In the genomic region with DNA sequence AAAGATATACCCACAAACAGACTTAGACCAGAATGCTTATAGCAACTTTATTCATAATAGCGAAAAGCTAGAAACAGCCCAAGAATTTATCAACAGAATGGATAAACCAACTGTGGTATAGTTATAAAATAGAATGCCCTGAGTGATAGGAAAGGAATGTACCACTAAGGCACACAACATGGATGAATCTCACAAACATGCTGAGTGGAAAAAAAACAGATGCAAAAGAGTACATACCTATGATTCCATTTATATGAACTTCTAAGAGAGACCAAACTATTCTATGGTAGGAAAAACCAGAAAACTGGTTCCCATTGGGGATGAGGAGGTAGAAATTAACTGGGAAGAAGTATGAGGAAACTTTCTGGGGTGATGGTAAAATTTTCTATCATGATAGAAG, we compare ENCODE assay signal across 22 cellular contexts. TPM values are rescaled to one million over a fixed set of nuclear protein-coding genes. Genes with fewer than 3 reads are reported as not detected.
DNase-seq lines count a peak whose midpoint lies in the region; ATAC-seq and TF ChIP-seq lines count a peak whose summit lies in the region.
"Had no signal": no experiment of that assay in that cellular context is flagged by ENCODE, and none has a peak within 500 bp of the region (broad histone marks: within the 10 kb centered on the region; RNA-seq: fewer than 3 reads in every experiment).

No MANE protein-coding gene starts in this region.

- no peak overlapping the region for H3K27ac Mint-ChIP-seq in CD4-positive, alpha-beta memory T cell
- H3K27ac Mint-ChIP-seq: naive thymus-derived CD8-positive, alpha-beta T cell; progenitor cell of endocrine pancreas; T-helper 2 cell treated with Interferon-gamma antibody and Interleukin-4, amounts not matched to agents 5 μg/mL and 100 μg/mL, for 36 hours had no signal

- no peak overlapping the region for H4K5ac ChIP-seq in IMR-90 (ENCODE audit: low read depth, low read length)

- BruUV-seq in IMR-90 (replicated peaks; lab: Mats Ljungman, UMichigan) = no TSS peak

- H2BK5ac ChIP-seq in IMR-90 (ENCODE audit: low read depth, low read length, poor library complexity, severe bottlenecking) = peak overlapping the region; percentile 96

- no peak overlapping the region for H3K14ac ChIP-seq in IMR-90 (replicated peaks; ENCODE audit: low read depth, low read length)

- POLR2A ChIA-PET in AG04450 (lab: Yijun Ruan, JAX) = no interaction called here
- POLR2A ChIA-PET in IMR-90 (lab: Charles Lee; ENCODE audit: unreplicated experiment) = no interaction called here
- POLR2A ChIA-PET in CD4-positive, alpha-beta memory T cell (lab: Charles Lee; ENCODE audit: partially characterized antibody) = no interaction called here

- H3K27me3 ChIP-seq in AG04450 (ENCODE audit: control insufficient read depth, insufficient read depth, low read length) = no peaks in the 10 kb centered on the region
- H3K27me3 ChIP-seq in IMR-90 (ENCODE audit: control insufficient read depth, insufficient read depth, low read length) = no peaks in the 10 kb centered on the region
- no peaks in the 10 kb centered on the region for H3K27me3 ChIP-seq in CD4-positive, alpha-beta memory T cell (ENCODE audit: insufficient read depth, low read length)
- H3K27me3 ChIP-seq: body of pancreas had no signal

- in situ Hi-C loops in IMR-90 (cut with MboI; ENCODE audit: low sequenced_read_pairs) = no loop called here

- H3K23ac ChIP-seq in IMR-90 (ENCODE audit: low read depth, low read length) = no peak overlapping the region

- no peaks in the 10 kb centered on the region for H3K27me3 Mint-ChIP-seq in CD4-positive, alpha-beta memory T cell
- H3K27me3 Mint-ChIP-seq: naive thymus-derived CD8-positive, alpha-beta T cell; progenitor cell of endocrine pancreas had no signal

- dilution Hi-C loops in IMR-90 (cut with HindIII; ENCODE audit: low sequenced_read_pairs, unreplicated experiment) = no loop called here

- no peak overlapping the region; a peak in 1 of 4 replicates for H4K8ac ChIP-seq in IMR-90 (ENCODE audit: low read depth in 2 of 2, low read length in 2 of 2)

- H4K91ac ChIP-seq in IMR-90 (ENCODE audit: insufficient read depth, low read depth, low read length) = no peak overlapping the region

- no peaks in the 10 kb centered on the region for H4K20me1 ChIP-seq in IMR-90 (ENCODE audit: insufficient read depth, low read length)

- TF ChIP-seq CTCF in AG04450 (IDR thresholded peaks at IDR 0.05; ENCODE audit: low read depth, low read length) = no peak
- TF ChIP-seq CTCF in IMR-90 (conservative IDR thresholded peaks at IDR 0.05; ENCODE audit: low read depth, low read length) = no peak
- TF ChIP-seq CTCF in cardiac fibroblast (IDR thresholded peaks at IDR 0.05; ENCODE audit: low read depth, low read length) = no peak

- no peak overlapping the region for H2BK15ac ChIP-seq in IMR-90 (ENCODE audit: low read depth, low read length)

- ATAC-seq in IMR-90 (ENCODE audit: low read depth) = peak; percentile 93
- ATAC-seq: body of pancreas; lower lobe of right lung; naive thymus-derived CD8-positive, alpha-beta T cell had no signal

- TF ChIP-seq POLR2A in IMR-90 (IDR thresholded peaks at IDR 0.05; ENCODE audit: low read depth, low read length) = no peak

- H3K9me3 Mint-ChIP-seq in CD4-positive, alpha-beta memory T cell = no peaks in the 10 kb centered on the region
- H3K9me3 Mint-ChIP-seq: naive thymus-derived CD8-positive, alpha-beta T cell; T-helper 2 cell treated with Interferon-gamma antibody and Interleukin-4, amounts not matched to agents 5 μg/mL and 100 μg/mL, for 36 hours had no signal

- peaks cover 9 to 24% of the 10 kb centered on the region in 2 donors for H3K36me3 Mint-ChIP-seq in CD4-positive, alpha-beta memory T cell

- no peak overlapping the region for H3K4me3 Mint-ChIP-seq in CD4-positive, alpha-beta memory T cell
- H3K4me3 Mint-ChIP-seq: naive thymus-derived CD8-positive, alpha-beta T cell; T-helper 2 cell treated with Interferon-gamma antibody and Interleukin-4, amounts not matched to agents 5 μg/mL and 100 μg/mL, for 36 hours had no signal

- H2AK5ac ChIP-seq in IMR-90 (ENCODE audit: low read depth, low read length) = no peak overlapping the region

- no peak overlapping the region for H3K4me2 ChIP-seq in IMR-90 (ENCODE audit: low read depth, low read length)

- H3K4me1 ChIP-seq in IMR-90 (ENCODE audit: control insufficient read depth, insufficient read depth, low read length) = peaks cover 7% of the 10 kb centered on the region; the same call in 1 of the 2 replicates
- no peaks in the 10 kb centered on the region for H3K4me1 ChIP-seq in CD4-positive, alpha-beta memory T cell (ENCODE audit: insufficient read depth, low read length)
- H3K4me1 ChIP-seq: body of pancreas, lower lobe of right lung had no signal

- no peak overlapping the region for H2AK9ac ChIP-seq in IMR-90 (replicated peaks; ENCODE audit: low read depth, low read length, poor library complexity)

- CTCF ChIA-PET in AG04450 (lab: Charles Lee) = no interaction called here
- CTCF ChIA-PET in IMR-90 (lab: Yijun Ruan, JAX) = no interaction called here
- CTCF ChIA-PET in CD4-positive, alpha-beta memory T cell (lab: Charles Lee; ENCODE audit: partially characterized antibody) = interaction anchor here (0.8 kb wide), 1 partner anchor 168 kb away, joined by 3 read pairs; no protein-coding TSS in a partner anchor

- H3K4me3 ChIP-seq in AG04450 (ENCODE audit: low read depth, low read length) (no peak overlapping the region), IMR-90 (ENCODE audit: insufficient read depth, low read depth, low read length) (no peak overlapping the region), cardiac fibroblast (replicated peaks in 1 of 2; ENCODE audit: low read depth in 2 of 2, low read length in 2 of 2) (no peak overlapping the region)
- H3K4me3 ChIP-seq in CD4-positive, alpha-beta memory T cell (ENCODE audit: low read length in 2 of 2) = no peak overlapping the region
- H3K4me3 ChIP-seq: body of pancreas, lower lobe of right lung had no signal

- no peak for TF ChIP-seq RAD21 in IMR-90 (IDR thresholded peaks at IDR 0.05; ENCODE audit: low read length)

- H3K18ac ChIP-seq in IMR-90 (ENCODE audit: low read depth, low read length) = no peak overlapping the region

- H3K9ac ChIP-seq in IMR-90 (ENCODE audit: low read depth, low read length) = no peak overlapping the region

- no peak overlapping the region for H2BK120ac ChIP-seq in IMR-90 (ENCODE audit: low read depth, low read length)

- H3K4ac ChIP-seq in IMR-90 (ENCODE audit: low read depth, low read length) = no peak overlapping the region

- no CpG with 5 or more reads among the region's 1 CpG for WGBS in IMR-90 (ENCODE audit: extremely low coverage in 2 of 2, insufficient read length in 1 of 2), 2 experiments

- H3K9me3 ChIP-seq in AG04450 (ENCODE audit: control insufficient read depth, insufficient read depth, low read length) (no peaks in the 10 kb centered on the region), IMR-90 (ENCODE audit: control insufficient read depth, insufficient read depth, low read length) (no peaks in the 10 kb centered on the region)
- no peaks in the 10 kb centered on the region for H3K9me3 ChIP-seq in CD4-positive, alpha-beta memory T cell (ENCODE audit: control insufficient read depth in 1 of 2, low read length in 2 of 2)
- H3K9me3 ChIP-seq: body of pancreas, lower lobe of right lung had no signal

- DNase-seq in AG04450 (ENCODE audit: low read depth, low spot score) (peak; percentile 56), IMR-90 (peak; percentile 89), cardiac fibroblast (ENCODE audit: low read depth in 2 of 2) (peak; percentile 40 to 85), kidney glomerular epithelial cell (lab: John Stamatoyannopoulos, UW) (peak; percentile 1), NCI-H510A (lab: John Stamatoyannopoulos, UW) (no peak), T-helper 9 cell (no peak), cerebellar cortex (ENCODE audit: low spot score) (no peak)
- DNase-seq in CD4-positive, alpha-beta memory T cell = no peak
- DNase-seq: activated CD4-positive, alpha-beta T cell treated with anti-CD3 and anti-CD28 coated beads for 1 hour; activated CD8-positive, alpha-beta memory T cell treated with anti-CD3 and anti-CD28 coated beads, Interleukin-2, amount 50 U/mL, for 4 hours; activated gamma-delta T cell treated with Interleukin-2 at 50 U/mL for 16 hours; body of pancreas; COR-L47; lower lobe of right lung; naive thymus-derived CD8-positive, alpha-beta T cell; NCI-H146; NCI-H345; SHP77 treated with DMSO at 0.1 percent for 48 hours had no signal

- peaks cover 9 to 12% of the 10 kb centered on the region in 2 experiments for H3K79me1 ChIP-seq in IMR-90 (ENCODE audit: low read depth in 1 of 2, low read length in 2 of 2)

- H3K4me1 Mint-ChIP-seq in CD4-positive, alpha-beta memory T cell = no peaks in the 10 kb centered on the region
- H3K4me1 Mint-ChIP-seq: naive thymus-derived CD8-positive, alpha-beta T cell had no signal

- H2BK20ac ChIP-seq in IMR-90 (ENCODE audit: low read depth, low read length) = no peak overlapping the region

- H3K9me1 ChIP-seq in IMR-90 (ENCODE audit: insufficient read depth, low read length) = peaks cover 3% of the 10 kb centered on the region; the same call in 1 of the 2 replicates

- intact Hi-C loops in IMR-90 (cut with micrococcal nuclease) = loop anchor here (1.0 to 5.0 kb wide), 2 partner anchors 39 to 133 kb away; no protein-coding TSS in a partner anchor
- intact Hi-C loops in CD4-positive, alpha-beta memory T cell (cut with micrococcal nuclease) = no loop called here

- H3K27ac ChIP-seq in AG04450 (ENCODE audit: low read depth, low read length) (no peak overlapping the region), IMR-90 (ENCODE audit: insufficient read depth, low read length) (peak overlapping the region; percentile 97; the same call in 1 of the 2 replicates)
- H3K27ac ChIP-seq in CD4-positive, alpha-beta memory T cell (ENCODE audit: low read depth, low read length) = no peak overlapping the region
- H3K27ac ChIP-seq: body of pancreas, lower lobe of right lung had no signal

- no peak overlapping the region for H3K56ac ChIP-seq in IMR-90 (ENCODE audit: extremely low read depth, insufficient read depth, low read length)

- peaks cover 37% of the 10 kb centered on the region for H3K36me3 ChIP-seq in IMR-90 (ENCODE audit: control insufficient read depth, insufficient read depth, low read length)
- no peaks in the 10 kb centered on the region for H3K36me3 ChIP-seq in CD4-positive, alpha-beta memory T cell (ENCODE audit: insufficient read depth, low read length)

- no peak overlapping the region for H2AFZ ChIP-seq in IMR-90 (replicated peaks; ENCODE audit: low read length, poor library complexity)

TF ChIP-seq in IMR-90, 13 proteins besides CTCF, POLR2A, EP300 and RAD21:
- peak; percentile 62 for TF ChIP-seq MAFK (IDR thresholded peaks at IDR 0.05; ENCODE audit: low read depth, low read length)
- no peak for TF ChIP-seq NFE2L2 (IDR thresholded peaks at IDR 0.05; ENCODE audit: low read depth, low read length)

RNA-seq across cellular contexts. Expression of a gene that starts 40.4 kb away (rescaled TPM):
- polyA plus RNA-seq in AG04450 (2011; rRNA removed) (0.55 and 0.68 TPM in 2 replicates), IMR-90 (2012; rRNA removed) (0.29 and 0.38 TPM in 2 replicates)
- 0.91 and 1.5 TPM in 2 replicates for polyA minus RNA-seq in AG04450 (2011; rRNA and poly(A)+ RNA removed)
- under 0.01 and 0.18 TPM in 2 replicates for total RNA-seq in IMR-90 (2012; rRNA removed)
- polyA plus RNA-seq in IMR-90 (2012; cell fraction: cytosol; rRNA removed) = 0.25 and 0.36 TPM in 2 replicates
- polyA plus RNA-seq in IMR-90 (2012; cell fraction: nucleus; rRNA removed; ENCODE audit: low replicate concordance) = 0.39 and 0.41 TPM in 2 replicates
- total RNA-seq in CD4-positive, alpha-beta memory T cell = not detected
- under 1 TPM in 1 of 2 donors, not detected in 1; 0.06 TPM for polyA plus RNA-seq in CD4-positive, alpha-beta memory T cell
- total RNA-seq: A673; body of pancreas; HT-29; naive thymus-derived CD8-positive, alpha-beta T cell; progenitor cell of endocrine pancreas had no signal
- polyA plus RNA-seq: naive thymus-derived CD8-positive, alpha-beta T cell had no signal

Comparison
In these comparisons a context has a peak if more than half of its experiments do, and no peak if none do; other contexts are left out.
1. DNase-seq: peak in AG04450 (single experiment), IMR-90 (single experiment), cardiac fibroblast (2 of 2) and kidney glomerular epithelial cell (single experiment); none in CD4-positive, alpha-beta memory T cell (0 of 5), NCI-H510A (single experiment), T-helper 9 cell (single experiment) and cerebellar cortex (single experiment).